8 cellular contexts compared by ENCODE assay signal in genomic region chr11:69382131-69383128, GRCh38.
DNase-seq lines count a peak whose midpoint lies in the region; ATAC-seq and TF ChIP-seq lines count a peak whose summit lies in the region.

No MANE protein-coding gene starts in this region.

- H3K4me1 ChIP-seq in trophoblast cell (ENCODE audit: control insufficient read depth in 1 of 2, insufficient read depth in 2 of 2, low read length in 2 of 2): no peaks in the 10 kb centered on the region

- no peak overlapping the region for H4K91ac ChIP-seq in trophoblast cell (ENCODE audit: low read depth, low read length)

- H3K9me3 ChIP-seq in trophoblast cell (ENCODE audit: insufficient read depth, low read depth, low read length): peaks cover 7% of the 10 kb centered on the region

- H3K27ac ChIP-seq in trophoblast cell (ENCODE audit: low read depth, low read length): no peak overlapping the region

- no peaks in the 10 kb centered on the region for H3K79me1 ChIP-seq in trophoblast cell (ENCODE audit: low read length)

- H2AK5ac ChIP-seq in trophoblast cell (ENCODE audit: low read length): no peak overlapping the region

- TF ChIP-seq CTCF in fibroblast of villous mesenchyme (IDR thresholded peaks at IDR 0.05; ENCODE audit: insufficient read depth, low read depth, low read length): no peak

- no peak overlapping the region for H2BK5ac ChIP-seq in trophoblast cell (ENCODE audit: low read depth, low read length, poor library complexity)

- no peak overlapping the region for H3K14ac ChIP-seq in trophoblast cell (ENCODE audit: low read length)

- ATAC-seq in GM21825 (IDR thresholded peaks at IDR 0.05; ENCODE audit: unreplicated experiment) (no peak), HG03571 (IDR thresholded peaks at IDR 0.05; ENCODE audit: unreplicated experiment) (no peak), GM19395 (IDR thresholded peaks at IDR 0.05; ENCODE audit: unreplicated experiment) (no peak)

- H2AFZ ChIP-seq in trophoblast cell (ENCODE audit: insufficient read depth, low read length, poor library complexity): no peak overlapping the region

- no peak overlapping the region for H2BK120ac ChIP-seq in trophoblast cell (ENCODE audit: insufficient read depth, low read length, poor library complexity)

- no peak overlapping the region for H3K23ac ChIP-seq in trophoblast cell (ENCODE audit: low read length)

- H3K4ac ChIP-seq in trophoblast cell (ENCODE audit: low read depth, low read length): no peak overlapping the region

- WGBS in trophoblast cell (ENCODE audit: extremely low coverage, insufficient coverage, insufficient read length): no CpG with 5 or more reads among the region's 27 CpGs

- no peak overlapping the region for H2BK12ac ChIP-seq in trophoblast cell (ENCODE audit: low read length)

- H4K12ac ChIP-seq in trophoblast cell (ENCODE audit: low read depth, low read length): no peak overlapping the region

- peak; percentile 87 for DNase-seq in HT-29 (ENCODE audit: low spot score)
- peak; percentile 91 for DNase-seq in RPMI8226
- peak; percentile 67 for DNase-seq in fibroblast of villous mesenchyme (ENCODE audit: low read depth)
- DNase-seq in trophoblast cell: peak; percentile 26 to 77
- no peak for DNase-seq in activated gamma-delta T cell (lab: John Stamatoyannopoulos, UW)

- no peaks in the 10 kb centered on the region for H3K79me2 ChIP-seq in trophoblast cell (ENCODE audit: control insufficient read depth, insufficient read depth, low read length, poor library complexity)

- H4K8ac ChIP-seq in trophoblast cell (ENCODE audit: low read depth, low read length): no peak overlapping the region

- H3K18ac ChIP-seq in trophoblast cell (ENCODE audit: low read length): no peak overlapping the region

- H3K4me3 ChIP-seq in fibroblast of villous mesenchyme (ENCODE audit: low read depth, low read length) (peak overlapping the region; percentile 35), trophoblast cell (ENCODE audit: low read depth, low read length) (no peak overlapping the region)

- no peak overlapping the region for H3K9ac ChIP-seq in trophoblast cell (ENCODE audit: low read length)

- H3K36me3 ChIP-seq in trophoblast cell (ENCODE audit: control insufficient read depth in 1 of 2, insufficient read depth in 2 of 2, low read length in 2 of 2): no peaks in the 10 kb centered on the region

- H3K4me2 ChIP-seq in trophoblast cell (ENCODE audit: low read length): no peak overlapping the region

- H3K27me3 ChIP-seq in trophoblast cell (ENCODE audit: insufficient read depth, low read length): no peaks in the 10 kb centered on the region
